Comparison of ENCODE assay signal across 9 cellular contexts in genomic region chrX:19554786-19555185, GRCh38. TPM values are rescaled to one million over a fixed set of nuclear protein-coding genes. Genes with fewer than 3 reads are reported as not detected.
A peak's percentile ranks its signal among the peaks of the same experiment; 100 is the strongest.
DNase-seq lines count a peak whose midpoint lies in the region; ATAC-seq and TF ChIP-seq lines count a peak whose summit lies in the region.
"Had no signal": no experiment of that assay in that cellular context is flagged by ENCODE, and none has a peak within 500 bp of the region (broad histone marks: within the 10 kb centered on the region; RNA-seq: fewer than 3 reads in every experiment).

No MANE protein-coding gene starts in this region.

- H3K9me2 ChIP-seq in PC-9 (ENCODE audit: insufficient read depth), result no peaks in the 10 kb centered on the region

- H3K4me2 ChIP-seq in neuronal stem cell (ENCODE audit: insufficient read depth, low read length, poor library complexity, severe bottlenecking) (no peak overlapping the region), PC-9 (no peak overlapping the region)

- no peak overlapping the region for H2BK120ac ChIP-seq in neuronal stem cell (ENCODE audit: low read depth, low read length)

- no peak overlapping the region for H3K4ac ChIP-seq in neuronal stem cell (ENCODE audit: low read length)

- H2BK12ac ChIP-seq in neuronal stem cell (ENCODE audit: low read length), result no peak overlapping the region

- H3K9ac ChIP-seq in neuronal stem cell (ENCODE audit: low read depth, low read length, poor library complexity), result no peak overlapping the region

- no peak overlapping the region for H3K27ac ChIP-seq in neuronal stem cell (replicated peaks; ENCODE audit: low read length)
- no peak overlapping the region for H3K27ac ChIP-seq in PC-9

- H4K20me1 ChIP-seq in PC-9 (ENCODE audit: insufficient read depth), result no peaks in the 10 kb centered on the region

- no peaks in the 10 kb centered on the region for H3K27me3 Mint-ChIP-seq in activated T-helper 2 cell treated with anti-CD3 and anti-CD28 coated beads, Interferon-gamma antibody, Interleukin-2, Interleukin-4, amounts not matched to agents 10 μg/mL and 5 μg/mL and 100 μg/mL, durations not matched to agents 14 hours and 24 hours and 36 hours (ENCODE audit: low read depth)

- H2AK5ac ChIP-seq in neuronal stem cell (ENCODE audit: low read depth, low read length), result no peak overlapping the region

- ATAC-seq in HG03103 (IDR thresholded peaks at IDR 0.05; ENCODE audit: low read depth, unreplicated experiment), result peak; percentile 56

- H3K27me3 ChIP-seq in neuronal stem cell (ENCODE audit: control insufficient read depth in 3 of 3, insufficient read depth in 3 of 3, low read depth in 1 of 3, low read length in 3 of 3) (no peaks in the 10 kb centered on the region), PC-9 (ENCODE audit: insufficient read depth, low read depth) (no peaks in the 10 kb centered on the region)

- H3K18ac ChIP-seq in neuronal stem cell (ENCODE audit: low read length), result no peak overlapping the region

- POLR2A ChIA-PET in PC-9 (lab: Charles Lee; ENCODE audit: unreplicated experiment), result no interaction called here

- no peaks in the 10 kb centered on the region for H3K79me1 ChIP-seq in neuronal stem cell (ENCODE audit: low read depth, low read length)

- no peak overlapping the region for H4K8ac ChIP-seq in neuronal stem cell (ENCODE audit: low read depth, low read length)

- no peak overlapping the region for H2BK15ac ChIP-seq in neuronal stem cell (ENCODE audit: low read length)

- H3K9me3 Mint-ChIP-seq in activated T-helper 2 cell treated with anti-CD3 and anti-CD28 coated beads, Interferon-gamma antibody, Interleukin-2, Interleukin-4, amounts not matched to agents 10 μg/mL and 5 μg/mL and 100 μg/mL, durations not matched to agents 14 hours and 24 hours and 36 hours, result no peaks in the 10 kb centered on the region

- TF ChIP-seq CTCF in PC-9 (conservative IDR thresholded peaks at IDR 0.05), result no peak

- H3K9me3 ChIP-seq in neuronal stem cell (replicated peaks in 1 of 2; ENCODE audit: control insufficient read depth in 2 of 2, insufficient read depth in 1 of 2, low read depth in 1 of 2, low read length in 2 of 2) (no peaks in the 10 kb centered on the region), PC-9 (ENCODE audit: insufficient read depth, low read depth) (no peaks in the 10 kb centered on the region)

- H3K4me1 ChIP-seq in neuronal stem cell (ENCODE audit: control insufficient read depth in 2 of 2, insufficient read depth in 1 of 2, low read depth in 1 of 2, low read length in 2 of 2) (no peaks in the 10 kb centered on the region), PC-9 (replicated peaks; ENCODE audit: insufficient read depth) (no peaks in the 10 kb centered on the region)

- H3K14ac ChIP-seq in neuronal stem cell (ENCODE audit: low read length), result no peak overlapping the region

- H2AFZ ChIP-seq in neuronal stem cell (ENCODE audit: low read length) (no peak overlapping the region), PC-9 (no peak overlapping the region)

- no peak overlapping the region for H3K4me3 Mint-ChIP-seq in activated T-helper 2 cell treated with anti-CD3 and anti-CD28 coated beads, Interferon-gamma antibody, Interleukin-2, Interleukin-4, amounts not matched to agents 10 μg/mL and 5 μg/mL and 100 μg/mL, durations not matched to agents 14 hours and 24 hours and 36 hours (ENCODE audit: low read depth)

- CTCF ChIA-PET in PC-9 (lab: Charles Lee), result no interaction called here

- no peaks in the 10 kb centered on the region for H3F3A ChIP-seq in PC-9 (ENCODE audit: insufficient read depth, low read depth)

- no peak overlapping the region for H3K4me3 ChIP-seq in skeletal muscle cell (ENCODE audit: low read depth, low read length)
- H3K4me3 ChIP-seq in neuronal stem cell (ENCODE audit: low read length in 2 of 2), result no peak overlapping the region
- no peak overlapping the region for H3K4me3 ChIP-seq in PC-9

- WGBS in neuronal stem cell (ENCODE audit: extremely low coverage in 2 of 2, insufficient read length in 2 of 2, insufficient replicate concordance in 1 of 2), 2 donors, result no CpG with 5 or more reads among the region's 3 CpGs

- no peak overlapping the region for H2BK5ac ChIP-seq in neuronal stem cell (ENCODE audit: low read length)

- H3K27ac Mint-ChIP-seq in activated T-helper 2 cell treated with anti-CD3 and anti-CD28 coated beads, Interferon-gamma antibody, Interleukin-2, Interleukin-4, amounts not matched to agents 10 μg/mL and 5 μg/mL and 100 μg/mL, durations not matched to agents 14 hours and 24 hours and 36 hours, result peak overlapping the region; percentile 76

- H3K4me1 Mint-ChIP-seq in activated T-helper 2 cell treated with anti-CD3 and anti-CD28 coated beads, Interferon-gamma antibody, Interleukin-2, Interleukin-4, amounts not matched to agents 10 μg/mL and 5 μg/mL and 100 μg/mL, durations not matched to agents 14 hours and 24 hours and 36 hours (ENCODE audit: low read depth), result peaks cover 40% of the 10 kb centered on the region

- no peak overlapping the region for H4K91ac ChIP-seq in neuronal stem cell (ENCODE audit: low read depth, low read length, poor library complexity)

- H3K36me3 ChIP-seq in neuronal stem cell (replicated peaks in 1 of 2; ENCODE audit: control insufficient read depth in 2 of 2, insufficient read depth in 2 of 2, low read length in 2 of 2) (no peaks in the 10 kb centered on the region), PC-9 (ENCODE audit: low read depth) (no peaks in the 10 kb centered on the region)

- H3K23ac ChIP-seq in neuronal stem cell (ENCODE audit: low read depth, low read length, poor library complexity), result no peak overlapping the region

- H3K36me3 Mint-ChIP-seq in activated T-helper 2 cell treated with anti-CD3 and anti-CD28 coated beads, Interferon-gamma antibody, Interleukin-2, Interleukin-4, amounts not matched to agents 10 μg/mL and 5 μg/mL and 100 μg/mL, durations not matched to agents 14 hours and 24 hours and 36 hours (ENCODE audit: low read depth), result peaks cover 7% of the 10 kb centered on the region

- no peaks in the 10 kb centered on the region for H3K79me2 ChIP-seq in PC-9 (ENCODE audit: low read depth)

- DNase-seq in GM04504 (ENCODE audit: low read depth), result peak; percentile 42
- no peak for DNase-seq in activated T-helper 2 cell treated with anti-CD3 and anti-CD28 coated beads, Interferon-gamma antibody, Interleukin-2, Interleukin-4, amounts not matched to agents 10 μg/mL and 5 μg/mL and 100 μg/mL, durations not matched to agents 14 hours and 24 hours and 36 hours (ENCODE audit: low spot score)
- DNase-seq in skeletal muscle cell (ENCODE audit: low read depth), result peak; percentile 41
- DNase-seq in neuronal stem cell (ENCODE audit: low spot score), result no peak
- DNase-seq in NCI-H526 (lab: John Stamatoyannopoulos, UW), result no peak
- no peak for DNase-seq in PC-9
- no peak for DNase-seq in SIG-M5 treated with dmso at 0.1 percent for 504 hours (lab: John Stamatoyannopoulos, UW; ENCODE audit: unreplicated experiment)
- DNase-seq: NCI-H187 had no signal

- BruUV-seq in PC-9 (replicated peaks; lab: Mats Ljungman, UMichigan), result no TSS peak

- intact Hi-C loops in activated T-helper 2 cell treated with anti-CD3 and anti-CD28 coated beads, Interferon-gamma antibody, Interleukin-2, Interleukin-4, amounts not matched to agents 10 μg/mL and 5 μg/mL and 100 μg/mL, durations not matched to agents 14 hours and 24 hours and 36 hours (cut with micrococcal nuclease), result loop anchor here (1.0 to 10.0 kb wide), 4 partner anchors 12 to 1043 kb away; no protein-coding TSS in a partner anchor
- intact Hi-C loops in PC-9 (cut with micrococcal nuclease; ENCODE audit: unreplicated experiment), result no loop called here

RNA-seq across cellular contexts. Expression of gene MAP3K15, which starts 39.5 kb away (rescaled TPM):
- 0.94 and 1.1 TPM in 2 replicates for total RNA-seq in activated T-helper 2 cell treated with anti-CD3 and anti-CD28 coated beads, Interferon-gamma antibody, Interleukin-2, Interleukin-4, amounts not matched to agents 10 μg/mL and 5 μg/mL and 100 μg/mL, durations not matched to agents 14 hours and 24 hours and 36 hours
- 1.6 TPM for polyA plus RNA-seq in neuronal stem cell (2013, experiment 1 of 2)
- 1.6 TPM for polyA plus RNA-seq in neuronal stem cell (2013, experiment 2 of 2)
- not detected in 2 replicates for total RNA-seq in PC-9 (2021)

Comparison
In these comparisons a context has a peak if more than half of its experiments do, and no peak if none do; other contexts are left out.
1. DNase-seq: peak in GM04504 (single experiment) and skeletal muscle cell (single experiment); none in activated T-helper 2 cell treated with anti-CD3 and anti-CD28 coated beads, Interferon-gamma antibody, Interleukin-2, Interleukin-4, amounts not matched to agents 10 μg/mL and 5 μg/mL and 100 μg/mL, durations not matched to agents 14 hours and 24 hours and 36 hours (single experiment), neuronal stem cell (single experiment), NCI-H526 (0 of 2), PC-9 (0 of 2) and SIG-M5 treated with dmso at 0.1 percent for 504 hours (single experiment).